In the genomic region with DNA sequence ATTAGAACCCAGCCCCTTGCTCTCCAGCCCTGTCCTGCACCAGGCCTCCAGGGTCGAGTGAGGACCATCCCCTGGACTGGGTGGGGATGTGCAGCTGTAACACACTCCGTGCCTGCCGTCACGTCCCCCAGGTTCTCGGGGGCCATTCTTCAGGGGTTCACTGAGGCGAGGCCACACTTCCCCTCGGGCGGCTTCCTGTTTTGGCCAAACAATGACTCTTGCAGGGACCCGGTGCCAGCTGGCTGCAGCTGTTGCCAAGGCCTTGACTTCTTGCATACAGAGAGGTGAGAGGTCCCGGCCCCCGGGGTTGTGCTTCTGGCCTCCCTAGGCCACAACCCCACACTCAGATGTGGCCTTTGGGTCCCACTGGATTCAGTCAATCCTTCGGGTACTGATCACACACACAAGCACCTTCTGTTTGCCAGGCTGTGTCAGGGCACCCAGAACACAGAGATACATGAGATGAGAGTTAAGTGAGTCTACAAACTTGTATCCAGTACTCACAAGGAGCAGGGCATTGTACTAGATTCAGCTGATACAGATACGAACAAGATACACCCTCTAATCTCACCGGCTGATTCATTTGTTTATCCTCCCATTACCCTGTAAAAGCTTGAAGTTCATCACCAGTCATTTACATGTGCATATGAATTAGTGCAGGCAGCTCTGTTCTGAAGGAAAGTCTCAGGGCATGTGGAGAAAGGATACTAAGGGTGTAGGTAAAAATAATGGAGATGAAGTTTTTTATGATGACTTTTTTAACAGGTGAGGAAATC, we compare ENCODE assay signal across 11 cellular contexts. TPM values are rescaled to one million over a fixed set of nuclear protein-coding genes. Genes with fewer than 3 reads are reported as not detected.
DNase-seq lines count a peak whose midpoint lies in the region; ATAC-seq, FAIRE-seq and TF ChIP-seq lines count a peak whose summit lies in the region.
"Had no signal": no experiment of that assay in that cellular context is flagged by ENCODE, and none has a peak within 500 bp of the region (broad histone marks: within the 10 kb centered on the region; RNA-seq: fewer than 3 reads in every experiment).

No MANE protein-coding gene starts in this region.

- H3K9me3 Mint-ChIP-seq in natural killer cell = no peaks in the 10 kb centered on the region
- H3K9me3 Mint-ChIP-seq in natural killer cell treated with Interleukin-12 subunit alpha and Interleukin-12 subunit beta and Interleukin-15 and Interleukin-18, amount 100 ng/mL, for 72 hours = no peaks in the 10 kb centered on the region
- H3K9me3 Mint-ChIP-seq: CD4-positive, alpha-beta T cell had no signal

- H3K27me3 Mint-ChIP-seq in natural killer cell (ENCODE audit: low read depth in 2 of 2) = peaks cover 36 to 48% of the 10 kb centered on the region in 2 donors
- H3K27me3 Mint-ChIP-seq in natural killer cell treated with Interleukin-12 subunit alpha and Interleukin-12 subunit beta and Interleukin-15 and Interleukin-18, amount 100 ng/mL, for 72 hours = peaks cover 43 to 49% of the 10 kb centered on the region in 2 donors

- no peaks in the 10 kb centered on the region for H3K36me3 ChIP-seq in uterus
- H3K36me3 ChIP-seq in small intestine (ENCODE audit: control insufficient read depth in 2 of 2, insufficient read depth in 2 of 2, low read length in 2 of 2) = no peaks in the 10 kb centered on the region

- H3K4me3 Mint-ChIP-seq in natural killer cell = no peak overlapping the region
- H3K4me3 Mint-ChIP-seq in natural killer cell treated with Interleukin-12 subunit alpha and Interleukin-12 subunit beta and Interleukin-15 and Interleukin-18, amount 100 ng/mL, for 72 hours = no peak overlapping the region
- H3K4me3 Mint-ChIP-seq: CD4-positive, alpha-beta T cell had no signal

- peak in 2 of 3 donors; percentile 9 to 20 for ATAC-seq in natural killer cell
- ATAC-seq in natural killer cell treated with Interleukin-12 subunit alpha and Interleukin-12 subunit beta and Interleukin-15 and Interleukin-18, amount 100 ng/mL, for 72 hours = no peak
- ATAC-seq in HG03139 (IDR thresholded peaks at IDR 0.05; ENCODE audit: unreplicated experiment) = peak; percentile 80

- H3K36me3 Mint-ChIP-seq in natural killer cell = no peaks in the 10 kb centered on the region
- H3K36me3 Mint-ChIP-seq in natural killer cell treated with Interleukin-12 subunit alpha and Interleukin-12 subunit beta and Interleukin-15 and Interleukin-18, amount 100 ng/mL, for 72 hours = no peaks in the 10 kb centered on the region

- H3K9me3 ChIP-seq in uterus (no peaks in the 10 kb centered on the region), small intestine (ENCODE audit: control insufficient read depth, low read depth) (no peaks in the 10 kb centered on the region)

- DNase-seq in natural killer cell (no peak), dermis blood vessel endothelial cell (peak; percentile 65), uterus (peak; percentile 39 to 65), NCI-H1436 (lab: John Stamatoyannopoulos, UW) (no peak), small intestine (no peak), DMS79 treated with DMSO at 0.1 percent for 48 hours (lab: John Stamatoyannopoulos, UW) (no peak)
- DNase-seq in natural killer cell treated with Interleukin-12 subunit alpha and Interleukin-12 subunit beta and Interleukin-15 and Interleukin-18, amount 100 ng/mL, for 72 hours (ENCODE audit: low spot score) = no peak
- DNase-seq: CD4-positive, alpha-beta T cell; NCI-H1436 treated with DMSO at 0.1 percent for 48 hours had no signal

- H3K4me1 ChIP-seq in uterus (no peaks in the 10 kb centered on the region), small intestine (ENCODE audit: control insufficient read depth in 2 of 2, insufficient read depth in 1 of 2, low read depth in 1 of 2, low read length in 1 of 2) (no peaks in the 10 kb centered on the region)

- TF ChIP-seq POLR2A in uterus (IDR thresholded peaks at IDR 0.05) = no peak

- intact Hi-C loops in natural killer cell (cut with micrococcal nuclease) (no loop called here), uterus (cut with DNase I; ENCODE audit: low total_unique reads) (no loop called here)

- FAIRE-seq in small intestine (lab: Jason Lieb, UNC) = no peak
- FAIRE-seq: astrocyte had no signal

- no peak overlapping the region for H3K4me3 ChIP-seq in uterus
- no peak overlapping the region for H3K4me3 ChIP-seq in small intestine (ENCODE audit: low read depth in 1 of 2, low read length in 2 of 2)

- TF ChIP-seq CTCF in natural killer cell (IDR thresholded peaks at IDR 0.05) (no peak), uterus (IDR thresholded peaks at IDR 0.05) (no peak)

- H3K27ac ChIP-seq in uterus = peak overlapping the region in 1 of 2 donors; percentile 56
- H3K27ac ChIP-seq in small intestine (ENCODE audit: low read depth in 1 of 2, low read length in 1 of 2) = no peak overlapping the region

- 45 to 68% (median 49%) methylated on average over 14 of the region's 14 CpGs for WGBS in small intestine, 3 donors

- H3K4me1 Mint-ChIP-seq in natural killer cell = peaks cover 0 to 2% of the 10 kb centered on the region in 2 donors
- peaks cover 0 to 1% of the 10 kb centered on the region in 2 donors for H3K4me1 Mint-ChIP-seq in natural killer cell treated with Interleukin-12 subunit alpha and Interleukin-12 subunit beta and Interleukin-15 and Interleukin-18, amount 100 ng/mL, for 72 hours (ENCODE audit: low read depth in 2 of 2)

- H3K27me3 ChIP-seq in uterus (no peaks in the 10 kb centered on the region), small intestine (ENCODE audit: control insufficient read depth in 2 of 2, insufficient read depth in 2 of 2, low read length in 2 of 2) (no peaks in the 10 kb centered on the region)

- H3K27ac Mint-ChIP-seq in natural killer cell = no peak overlapping the region
- H3K27ac Mint-ChIP-seq in natural killer cell treated with Interleukin-12 subunit alpha and Interleukin-12 subunit beta and Interleukin-15 and Interleukin-18, amount 100 ng/mL, for 72 hours = no peak overlapping the region
- H3K27ac Mint-ChIP-seq: CD4-positive, alpha-beta T cell had no signal

RNA-seq across cellular contexts. Expression of gene LRRC32, which starts 32.9 kb away (rescaled TPM):
- total RNA-seq in natural killer cell = 1 to 10 TPM in 2 of 3 donors, under 1 TPM in 1; 0.14 to 1.4 (median 1.4) TPM
- total RNA-seq in natural killer cell treated with Interleukin-12 subunit alpha and Interleukin-12 subunit beta and Interleukin-15 and Interleukin-18, amount 100 ng/mL, for 72 hours = under 1 TPM in 1 of 2 donors, not detected in 1; 0.08 TPM
- total RNA-seq in dermis blood vessel endothelial cell = 80.8 and 98.6 TPM in 2 replicates
- total RNA-seq in uterus = 100 to 1,000 TPM in 1 of 4 donors, 10 to 100 TPM in 2, 1 to 10 TPM in 1; 10.0 to 121 (median 17.5) TPM
- 10 to 100 TPM in 1 of 3 donors, 1 to 10 TPM in 2; 2.2 to 44.7 (median 4.1) TPM for polyA plus RNA-seq in small intestine

Comparison
In these comparisons a context has a peak if more than half of its experiments do, and no peak if none do; other contexts are left out.
1. ATAC-seq: peak in natural killer cell (2 of 3) and HG03139 (single experiment); none in natural killer cell treated with Interleukin-12 subunit alpha and Interleukin-12 subunit beta and Interleukin-15 and Interleukin-18, amount 100 ng/mL, for 72 hours (0 of 2).
2. DNase-seq: peak in dermis blood vessel endothelial cell (single experiment) and uterus (2 of 2); none in natural killer cell (single experiment), natural killer cell treated with Interleukin-12 subunit alpha and Interleukin-12 subunit beta and Interleukin-15 and Interleukin-18, amount 100 ng/mL, for 72 hours (single experiment), NCI-H1436 (single experiment), small intestine (single experiment) and DMS79 treated with DMSO at 0.1 percent for 48 hours (single experiment).
3. RNA of gene LRRC32, which starts 32.9 kb away (total RNA-seq): 80.8 to 98.6 TPM in dermis blood vessel endothelial cell and 10.0 to 121 TPM in uterus; 0.14 to 1.4 TPM in natural killer cell and 0.08 TPM in natural killer cell treated with Interleukin-12 subunit alpha and Interleukin-12 subunit beta and Interleukin-15 and Interleukin-18, amount 100 ng/mL, for 72 hours; every median in the first group is over 4 times any median in the second.